17 cellular contexts compared by ENCODE assay signal in genomic region chr10:101894742-101895141, GRCh38.
"Had no signal": no experiment of that assay in that cellular context is flagged by ENCODE, and none has a peak within 500 bp of the region (broad histone marks: within the 10 kb centered on the region; RNA-seq: fewer than 3 reads in every experiment).

No MANE protein-coding gene starts in this region.

- ATAC-seq: activated CD8-positive, alpha-beta T cell treated with anti-CD3 and anti-CD28 coated beads, Interleukin-2, amount 10 ng/mL, durations not matched to agents 7 days and 5 days; naive thymus-derived CD4-positive, alpha-beta T cell; stimulated activated naive B cell treated with anti-CD40 and anti-IgM and Interleukin-4, amounts not matched to agents 10 μg/mL and 1 μg/mL and 100 μg/mL, for 72 hours; WTC11 had no signal

- H3K4me3 ChIP-seq: skin epidermis, tibial artery had no signal

- H3K4me1 ChIP-seq: tibial artery had no signal

- DNase-seq: activated CD4-positive, alpha-beta T cell treated with anti-CD3 and anti-CD28 coated beads for 48 hours; activated CD8-positive, alpha-beta memory T cell treated with anti-CD3 and anti-CD28 coated beads, Interleukin-2, amount 50 U/mL, for 48 hours; activated CD8-positive, alpha-beta T cell treated with anti-CD3 and anti-CD28 coated beads, Interleukin-2, amount 10 ng/mL, durations not matched to agents 7 days and 5 days; activated gamma-delta T cell treated with Interleukin-2 at 50 U/mL for 16 hours; aorta; erythroblast; kidney glomerular epithelial cell; naive thymus-derived CD4-positive, alpha-beta T cell; retina; stimulated activated CD4-positive, alpha-beta T cell treated with anti-CD3 and anti-CD28 coated beads, Interleukin-15, amount 100 ng/mL, for 24 hours; stimulated activated CD4-positive, alpha-beta T cell treated with anti-CD3 and anti-CD28 coated beads, Interleukin-4, amount 100 ng/mL, for 1 hour; stimulated activated naive B cell treated with anti-CD40 and anti-IgM and Interleukin-4, amounts not matched to agents 10 μg/mL and 1 μg/mL and 100 μg/mL, for 72 hours; T-helper 2 cell; tibial artery had no signal

- H3K27me3 ChIP-seq: neutrophil, tibial artery had no signal

- H3K36me3 ChIP-seq: neutrophil, tibial artery had no signal

- H3K9me3 ChIP-seq: neutrophil, tibial artery had no signal

- H3K27ac ChIP-seq: neutrophil, skin epidermis, tibial artery had no signal
